ENCODE assay signal across 18 cellular contexts in genomic region chr1:103441342-103441741, GRCh38.
DNase-seq lines count a peak whose midpoint lies in the region; ATAC-seq, FAIRE-seq and TF ChIP-seq lines count a peak whose summit lies in the region.
"Had no signal": no experiment of that assay in that cellular context is flagged by ENCODE, and none has a peak within 500 bp of the region (broad histone marks: within the 10 kb centered on the region; RNA-seq: fewer than 3 reads in every experiment).

No MANE protein-coding gene starts in this region.

- peak overlapping the region; percentile 59; the same call in 1 of the 2 replicates for H3K27ac ChIP-seq in GM23338 (ENCODE audit: low read depth)
- H3K27ac ChIP-seq in endothelial cell of umbilical vein (ENCODE audit: insufficient read depth, low read depth, low read length): no peak overlapping the region
- peak overlapping the region; percentile 68 for H3K27ac ChIP-seq in mesendoderm (ENCODE audit: low read depth, low read length)
- H3K27ac ChIP-seq: BLaER1 treated with 17β-estradiol and CSF1 and Interleukin-3, amounts not matched to agents 10 nM and 100 nM; GM23248 had no signal

- peaks cover 24% of the 10 kb centered on the region for H3K4me1 Mint-ChIP-seq in GM23338
- peaks cover 33% of the 10 kb centered on the region for H3K4me1 Mint-ChIP-seq in WTC11
- H3K4me1 Mint-ChIP-seq: B cell had no signal

- H2BK5ac ChIP-seq in mesendoderm (ENCODE audit: low read length): no peak overlapping the region

- no peaks in the 10 kb centered on the region for H3K9me2 ChIP-seq in GM23338 (ENCODE audit: insufficient read depth)

- no peak overlapping the region for H3K23ac ChIP-seq in mesendoderm (ENCODE audit: low read length)

- H3K27me3 Mint-ChIP-seq in GM23338 (ENCODE audit: insufficient read depth, low read depth, poor library complexity): no peaks in the 10 kb centered on the region
- no peaks in the 10 kb centered on the region for H3K27me3 Mint-ChIP-seq in WTC11 (ENCODE audit: low read depth)
- H3K27me3 Mint-ChIP-seq: B cell had no signal

- CTCF ChIA-PET in WTC11 (lab: Charles Lee): interaction anchor here (3.1 kb wide), 1 partner anchor 20 kb away, joined by 12 read pairs; no protein-coding TSS in a partner anchor
- CTCF ChIA-PET in endothelial cell of umbilical vein (lab: Charles Lee): interaction anchor here (1.2 kb wide), 1 partner anchor 20 kb away, joined by 4 read pairs; no protein-coding TSS in a partner anchor

- H2BK15ac ChIP-seq in mesendoderm (replicated peaks; ENCODE audit: low read depth): no peak overlapping the region

- H3K9me1 ChIP-seq in endothelial cell of umbilical vein (replicated peaks; ENCODE audit: control insufficient read depth, extremely low read depth, insufficient read depth, low read length): no peaks in the 10 kb centered on the region

- no peak overlapping the region for H4K8ac ChIP-seq in mesendoderm (ENCODE audit: low read depth, low read length)

- peak; percentile 63 for DNase-seq in GM23338 (ENCODE audit: low spot score)
- DNase-seq in WTC11 (ENCODE audit: low spot score): no peak
- no peak for DNase-seq in endothelial cell of umbilical vein (ENCODE audit: low read depth, low spot score)
- DNase-seq in mesendoderm: peak; percentile 81
- no peak for DNase-seq in NCI-H187 (lab: John Stamatoyannopoulos, UW)
- DNase-seq in NCI-H1436 treated with DMSO at 0.1 percent for 48 hours (lab: John Stamatoyannopoulos, UW): no peak
- DNase-seq: Calu3; CD8-positive, alpha-beta T cell; DMS79 treated with DMSO at 0.1 percent for 48 hours; GM23248; H9; IMR-90 had no signal

- H3K79me2 ChIP-seq in GM23338 (replicated peaks; ENCODE audit: insufficient read depth) (no peaks in the 10 kb centered on the region), endothelial cell of umbilical vein (ENCODE audit: control insufficient read depth, insufficient read depth, low read length) (no peaks in the 10 kb centered on the region), mesendoderm (ENCODE audit: control insufficient read depth, insufficient read depth, low read length) (no peaks in the 10 kb centered on the region)

- no peak overlapping the region for H2BK120ac ChIP-seq in mesendoderm (ENCODE audit: low read depth, low read length)

- no peak for TF ChIP-seq POLR2A in endothelial cell of umbilical vein (IDR thresholded peaks at IDR 0.05; ENCODE audit: low read depth, low read length)

- BruUV-seq in endothelial cell of umbilical vein (replicated peaks; lab: Mats Ljungman, UMichigan): no TSS peak

- no peaks in the 10 kb centered on the region for H3K9me3 ChIP-seq in endothelial cell of umbilical vein (replicated peaks; ENCODE audit: control insufficient read depth, insufficient read depth, low read length)
- H3K9me3 ChIP-seq: BLaER1 treated with 17β-estradiol and CSF1 and Interleukin-3, amounts not matched to agents 10 nM and 100 nM had no signal

- no peaks in the 10 kb centered on the region for H3K79me1 ChIP-seq in mesendoderm (ENCODE audit: low read length)

- POLR2A ChIA-PET in WTC11 (lab: Charles Lee) (no interaction called here), endothelial cell of umbilical vein (lab: Charles Lee) (no interaction called here)

- peak overlapping the region; percentile 23; the same call in 1 of the 2 replicates for H3K27ac Mint-ChIP-seq in GM23338
- peak overlapping the region; percentile 74 for H3K27ac Mint-ChIP-seq in WTC11
- H3K27ac Mint-ChIP-seq: B cell; CD8-positive, alpha-beta T cell had no signal

- H3K4me3 ChIP-seq in GM23338 (no peak overlapping the region), endothelial cell of umbilical vein (replicated peaks in 1 of 3; ENCODE audit: insufficient read depth in 1 of 3, low read depth in 1 of 3, low read length in 3 of 3) (no peak overlapping the region), mesendoderm (ENCODE audit: low read length) (no peak overlapping the region)
- H3K4me3 ChIP-seq: BLaER1 treated with 17β-estradiol and CSF1 and Interleukin-3, amounts not matched to agents 10 nM and 100 nM; GM23248; K562 had no signal

- H3K9ac ChIP-seq in endothelial cell of umbilical vein (replicated peaks; ENCODE audit: extremely low read depth, insufficient read depth, low read length) (no peak overlapping the region), mesendoderm (ENCODE audit: low read length) (no peak overlapping the region)
- H3K9ac ChIP-seq: BLaER1 treated with 17β-estradiol and CSF1 and Interleukin-3, amounts not matched to agents 10 nM and 100 nM; GM23248 had no signal

- H3K4me1 ChIP-seq in GM23338 (ENCODE audit: insufficient read depth) (peaks cover 29% of the 10 kb centered on the region), endothelial cell of umbilical vein (ENCODE audit: control insufficient read depth, extremely low read depth, insufficient read depth, low read length) (no peaks in the 10 kb centered on the region), mesendoderm (ENCODE audit: control insufficient read depth, low read depth, low read length) (no peaks in the 10 kb centered on the region)
- H3K4me1 ChIP-seq: BLaER1 treated with 17β-estradiol and CSF1 and Interleukin-3, amounts not matched to agents 10 nM and 100 nM had no signal

- H3K36me3 Mint-ChIP-seq in GM23338 (ENCODE audit: low read depth) (no peaks in the 10 kb centered on the region), WTC11 (peaks cover 8% of the 10 kb centered on the region)
- H3K36me3 Mint-ChIP-seq: CD8-positive, alpha-beta T cell had no signal

- no CpG with 5 or more reads among the region's 3 CpGs for WGBS in mesendoderm (ENCODE audit: extremely low coverage, insufficient coverage, low lambda C conversion rate)

- peak overlapping the region; percentile 24; the same call in 1 of the 2 replicates for H3K4me2 ChIP-seq in GM23338
- no peak overlapping the region for H3K4me2 ChIP-seq in endothelial cell of umbilical vein (ENCODE audit: insufficient read depth, low read length)
- H3K4me2 ChIP-seq in mesendoderm (ENCODE audit: low read length): no peak overlapping the region
- H3K4me2 ChIP-seq: BLaER1 treated with 17β-estradiol and CSF1 and Interleukin-3, amounts not matched to agents 10 nM and 100 nM had no signal

- dilution Hi-C loops in endothelial cell of umbilical vein (cut with MboI; ENCODE audit: extremely low pct_ligation_motif_present, low sequenced_read_pairs): no loop called here

- H3K27me3 ChIP-seq in GM23338 (ENCODE audit: insufficient read depth): no peaks in the 10 kb centered on the region
- no peaks in the 10 kb centered on the region for H3K27me3 ChIP-seq in endothelial cell of umbilical vein (ENCODE audit: control insufficient read depth in 2 of 2, insufficient read depth in 2 of 2, low read length in 2 of 2)
- no peaks in the 10 kb centered on the region for H3K27me3 ChIP-seq in mesendoderm (ENCODE audit: insufficient read depth, low read length, poor library complexity)
- H3K27me3 ChIP-seq: BLaER1 treated with 17β-estradiol and CSF1 and Interleukin-3, amounts not matched to agents 10 nM and 100 nM had no signal

- H4K20me1 ChIP-seq in GM23338 (replicated peaks; ENCODE audit: insufficient read depth): no peaks in the 10 kb centered on the region
- no peaks in the 10 kb centered on the region for H4K20me1 ChIP-seq in endothelial cell of umbilical vein (replicated peaks; ENCODE audit: control insufficient read depth, extremely low read depth, insufficient read depth, low read length)
- H4K20me1 ChIP-seq: BLaER1 treated with 17β-estradiol and CSF1 and Interleukin-3, amounts not matched to agents 10 nM and 100 nM had no signal

- FAIRE-seq in endothelial cell of umbilical vein (lab: Jason Lieb, UNC): peak; percentile 44
- FAIRE-seq: GM12891, GM18507, K562 had no signal

- no peak overlapping the region for H2AK5ac ChIP-seq in mesendoderm (ENCODE audit: low read length)

- intact Hi-C loops in endothelial cell of umbilical vein (cut with micrococcal nuclease): no loop called here

- ATAC-seq in GM23338 (peak; percentile 71), WTC11 (peak; percentile 86), GM18502 (IDR thresholded peaks at IDR 0.05; ENCODE audit: poor library complexity, unreplicated experiment) (no peak)
- ATAC-seq: CD8-positive, alpha-beta T cell; K562 had no signal

- no peaks in the 10 kb centered on the region for H3F3A ChIP-seq in GM23338 (replicated peaks; ENCODE audit: low read depth)

- H3K9me3 Mint-ChIP-seq in GM23338 (peaks cover 4% of the 10 kb centered on the region; the same call in 2 of the 3 replicates), WTC11 (peaks cover 8% of the 10 kb centered on the region)
- H3K9me3 Mint-ChIP-seq: CD8-positive, alpha-beta T cell had no signal

- H3K36me3 ChIP-seq in GM23338 (ENCODE audit: insufficient read depth) (no peaks in the 10 kb centered on the region), endothelial cell of umbilical vein (ENCODE audit: control insufficient read depth in 2 of 2, extremely low read depth in 1 of 2, insufficient read depth in 2 of 2, low read length in 2 of 2) (no peaks in the 10 kb centered on the region), mesendoderm (ENCODE audit: control insufficient read depth, insufficient read depth, low read length) (no peaks in the 10 kb centered on the region)
- H3K36me3 ChIP-seq: BLaER1 treated with 17β-estradiol and CSF1 and Interleukin-3, amounts not matched to agents 10 nM and 100 nM had no signal

- H2AFZ ChIP-seq in GM23338 (no peak overlapping the region), endothelial cell of umbilical vein (ENCODE audit: low read depth, low read length) (no peak overlapping the region)
- H2AFZ ChIP-seq: GM23248 had no signal

- no peak overlapping the region for H3K56ac ChIP-seq in mesendoderm (ENCODE audit: low read length)

- H3K18ac ChIP-seq in mesendoderm (ENCODE audit: low read length): no peak overlapping the region

- H3K4me3 Mint-ChIP-seq in GM23338: no peak overlapping the region
- no peak overlapping the region for H3K4me3 Mint-ChIP-seq in WTC11
- H3K4me3 Mint-ChIP-seq: B cell; CD8-positive, alpha-beta T cell; H9 had no signal

- H3K4ac ChIP-seq in mesendoderm (ENCODE audit: low read depth, low read length): no peak overlapping the region

- TF ChIP-seq CTCF in GM23338 (conservative IDR thresholded peaks at IDR 0.05; ENCODE audit: low read depth in 2 of 2): no peak
- no peak for TF ChIP-seq CTCF in WTC11 (IDR thresholded peaks at IDR 0.05)
- no peak for TF ChIP-seq CTCF in endothelial cell of umbilical vein (IDR thresholded peaks at IDR 0.05; ENCODE audit: extremely low read depth in 1 of 2, insufficient read depth in 1 of 2, low read depth in 1 of 2, low read length in 2 of 2)

- H4K5ac ChIP-seq in mesendoderm (ENCODE audit: low read length): no peak overlapping the region

TF ChIP-seq in GM23338, 12 proteins besides CTCF, POLR2A, EP300 and RAD21 (continues in another document):
- no peak for TF ChIP-seq ZNF331 (CRISPR knock-in tag; IDR thresholded peaks at IDR 0.05; ENCODE audit: low read depth)

TF ChIP-seq in endothelial cell of umbilical vein, 7 proteins besides CTCF, POLR2A, EP300 and RAD21 (continues in another document):
- TF ChIP-seq POLR2AphosphoS5 (IDR thresholded peaks at IDR 0.05; ENCODE audit: insufficient read depth, low read depth, low read length): no peak
- no peak for TF ChIP-seq EZH2 (IDR thresholded peaks at IDR 0.05; ENCODE audit: borderline replicate concordance, low read depth, low read length, severe bottlenecking)
- TF ChIP-seq GATA2 (IDR thresholded peaks at IDR 0.05; ENCODE audit: insufficient read depth, insufficient read length, low read depth, low read length): no peak
- no peak for TF ChIP-seq JUN (IDR thresholded peaks at IDR 0.05; ENCODE audit: borderline replicate concordance, insufficient read depth, insufficient read length, low read depth)
- TF ChIP-seq MYC (IDR thresholded peaks at IDR 0.05; ENCODE audit: low read depth, low read length): no peak

Comparison
In these comparisons a context has a peak if more than half of its experiments do, and no peak if none do; other contexts are left out.
1. DNase-seq: peak in GM23338 (single experiment) and mesendoderm (single experiment); none in WTC11 (single experiment), endothelial cell of umbilical vein (single experiment), NCI-H187 (0 of 2) and NCI-H1436 treated with DMSO at 0.1 percent for 48 hours (single experiment).